ENCODE assay signal across 8 cellular contexts in genomic region chr1:110211503-110212164, GRCh38. TPM values are rescaled to one million over a fixed set of nuclear protein-coding genes. Genes with fewer than 3 reads are reported as not detected.
DNase-seq lines count a peak whose midpoint lies in the region; ATAC-seq and TF ChIP-seq lines count a peak whose summit lies in the region.

No MANE protein-coding gene starts in this region.

- POLR2A ChIA-PET in activated CD8-positive, alpha-beta T cell treated with anti-CD3 and anti-CD28 coated beads for 36 hours (lab: Charles Lee), result interaction anchor here (1.0 to 7.0 kb wide), 7 partner anchors 11 to 127 kb away, joined by 3 to 64 read pairs (median 3); partner anchors contain the start of gene RBM15

- 8% methylated on average over 80 of the region's 80 CpGs for WGBS in right cardiac atrium

- intact Hi-C loops in activated CD8-positive, alpha-beta T cell treated with anti-CD3 and anti-CD28 coated beads for 36 hours (cut with micrococcal nuclease), result loop anchor here (2.0 kb wide), 1 partner anchor 25 kb away; no protein-coding TSS in a partner anchor
- intact Hi-C loops in right cardiac atrium (cut with DNase I), result no loop called here

- CTCF ChIA-PET in activated CD8-positive, alpha-beta T cell treated with anti-CD3 and anti-CD28 coated beads for 36 hours (lab: Charles Lee), result interaction anchor here (0.8 to 17.6 kb wide), 8 partner anchors 9 to 285 kb away, joined by 3 to 761 read pairs (median 8); partner anchors contain the start of gene RBM15

- no peak for ATAC-seq in activated CD8-positive, alpha-beta T cell treated with anti-CD3 and anti-CD28 coated beads for 36 hours
- ATAC-seq in right cardiac atrium, result no peak

- H3K4me1 Mint-ChIP-seq in activated CD8-positive, alpha-beta T cell treated with anti-CD3 and anti-CD28 coated beads for 36 hours (ENCODE audit: low read depth), result peaks cover 56% of the 10 kb centered on the region

- DNase-seq in NCI-H1417 (lab: John Stamatoyannopoulos, UW), result peak in 2 of 3 experiments; percentile 62 to 66
- no peak for DNase-seq in NCI-H1417 treated with DMSO at 0.1 percent for 48 hours (lab: John Stamatoyannopoulos, UW)
- DNase-seq in activated CD8-positive, alpha-beta T cell treated with anti-CD3 and anti-CD28 coated beads for 36 hours, result peak; percentile 62
- peak in 2 of 3 donors; percentile 54 to 65 for DNase-seq in right cardiac atrium
- DNase-seq in stimulated activated CD4-positive, alpha-beta T cell treated with anti-CD3 and anti-CD28 coated beads, Interleukin-2, amount 100 ng/mL, for 4 hours (ENCODE audit: low read depth), result peak; percentile 26
- DNase-seq in GM19240 (ENCODE audit: insufficient read length, low spot score), result no peak
- no peak for DNase-seq in GM19238 (ENCODE audit: insufficient read length, low spot score)
- DNase-seq in SHP77 treated with DMSO at 0.1 percent for 48 hours (lab: John Stamatoyannopoulos, UW), result no peak

- no peak overlapping the region for H3K27ac ChIP-seq in right cardiac atrium (ENCODE audit: low read length)

- no peak for TF ChIP-seq CTCF in activated CD8-positive, alpha-beta T cell treated with anti-CD3 and anti-CD28 coated beads for 36 hours (IDR thresholded peaks at IDR 0.05)

- peaks cover 3% of the 10 kb centered on the region for H3K36me3 Mint-ChIP-seq in activated CD8-positive, alpha-beta T cell treated with anti-CD3 and anti-CD28 coated beads for 36 hours (ENCODE audit: low read depth)

- H3K27me3 ChIP-seq in right cardiac atrium (ENCODE audit: control insufficient read depth, insufficient read depth), result no peaks in the 10 kb centered on the region

- H3K4me3 Mint-ChIP-seq in activated CD8-positive, alpha-beta T cell treated with anti-CD3 and anti-CD28 coated beads for 36 hours, result peak overlapping the region; percentile 87

- H3K4me1 ChIP-seq in right cardiac atrium (ENCODE audit: control insufficient read depth, insufficient read depth, low read length), result peaks cover 4% of the 10 kb centered on the region

- no peaks in the 10 kb centered on the region for H3K9me3 ChIP-seq in right cardiac atrium (ENCODE audit: control insufficient read depth, low read length)

- peak overlapping the region; percentile 65 for H3K4me3 ChIP-seq in right cardiac atrium (ENCODE audit: low read length)

- no peaks in the 10 kb centered on the region for H3K9me3 Mint-ChIP-seq in activated CD8-positive, alpha-beta T cell treated with anti-CD3 and anti-CD28 coated beads for 36 hours

- H3K27ac Mint-ChIP-seq in activated CD8-positive, alpha-beta T cell treated with anti-CD3 and anti-CD28 coated beads for 36 hours, result peak overlapping the region; percentile 85

- no peaks in the 10 kb centered on the region for H3K27me3 Mint-ChIP-seq in activated CD8-positive, alpha-beta T cell treated with anti-CD3 and anti-CD28 coated beads for 36 hours

RNA-seq across cellular contexts. Expression of gene KCNC4, which starts 1.5 kb away (rescaled TPM):
- 10 to 100 TPM; 10.7 to 12.2 TPM for total RNA-seq in activated CD8-positive, alpha-beta T cell treated with anti-CD3 and anti-CD28 coated beads for 36 hours
- 1 to 10 TPM; 6.5 to 8.5 (median 7.0) TPM for total RNA-seq in right cardiac atrium
- polyA plus RNA-seq in right cardiac atrium, result 4.1 TPM

Comparison
In these comparisons a context has a peak if more than half of its experiments do, and no peak if none do; other contexts are left out.
1. DNase-seq: peak in NCI-H1417 (2 of 3), activated CD8-positive, alpha-beta T cell treated with anti-CD3 and anti-CD28 coated beads for 36 hours (single experiment), right cardiac atrium (2 of 3) and stimulated activated CD4-positive, alpha-beta T cell treated with anti-CD3 and anti-CD28 coated beads, Interleukin-2, amount 100 ng/mL, for 4 hours (single experiment); none in NCI-H1417 treated with DMSO at 0.1 percent for 48 hours (single experiment), GM19240 (single experiment), GM19238 (single experiment) and SHP77 treated with DMSO at 0.1 percent for 48 hours (single experiment).